Comparison of ENCODE assay signal across 16 cellular contexts in genomic region chr7:4709187-4709586, GRCh38.
"Had no signal": no experiment of that assay in that cellular context is flagged by ENCODE, and none has a peak within 500 bp of the region (broad histone marks: within the 10 kb centered on the region; RNA-seq: fewer than 3 reads in every experiment).

No MANE protein-coding gene starts in this region.

- ATAC-seq: body of pancreas, left ventricle myocardium superior had no signal

- H3K9me3 Mint-ChIP-seq: activated CD4-positive, alpha-beta T cell treated with anti-CD3 and anti-CD28 coated beads, Interleukin-2, amount 10 ng/mL, durations not matched to agents 7 days and 5 days; activated naive CD4-positive, alpha-beta T cell treated with anti-CD3 and anti-CD28 coated beads, Interleukin-2, amount 10 ng/mL, durations not matched to agents 7 days and 5 days; activated T-helper 2 cell treated with anti-CD3 and anti-CD28 coated beads, Interferon-gamma antibody, Interleukin-2, Interleukin-4, amounts not matched to agents 10 μg/mL and 5 μg/mL and 100 μg/mL, durations not matched to agents 14 hours and 24 hours and 36 hours; mesothelial cell of epicardium; T-helper 1 cell treated with Interleukin-12 subunit alpha and Interleukin-12 subunit beta and Interleukin-4 antibody, amounts not matched to agents 30 μg/mL and 1 μg/mL, for 36 hours had no signal

- H3K27ac Mint-ChIP-seq: activated CD4-positive, alpha-beta T cell treated with anti-CD3 and anti-CD28 coated beads, Interleukin-2, amount 10 ng/mL, durations not matched to agents 7 days and 5 days; activated naive CD4-positive, alpha-beta T cell treated with anti-CD3 and anti-CD28 coated beads, Interleukin-2, amount 10 ng/mL, durations not matched to agents 7 days and 5 days; activated T-helper 2 cell treated with anti-CD3 and anti-CD28 coated beads, Interferon-gamma antibody, Interleukin-2, Interleukin-4, amounts not matched to agents 10 μg/mL and 5 μg/mL and 100 μg/mL, durations not matched to agents 14 hours and 24 hours and 36 hours; mesothelial cell of epicardium; T-helper 1 cell treated with Interleukin-12 subunit alpha and Interleukin-12 subunit beta and Interleukin-4 antibody, amounts not matched to agents 30 μg/mL and 1 μg/mL, for 36 hours had no signal

- DNase-seq: activated CD4-positive, alpha-beta T cell treated with anti-CD3 and anti-CD28 coated beads, Interleukin-2, amount 10 ng/mL, durations not matched to agents 7 days and 5 days; activated CD4-positive, CD25-positive, alpha-beta regulatory T cell; activated naive CD4-positive, alpha-beta T cell treated with anti-CD3 and anti-CD28 coated beads, Interleukin-2, amount 10 ng/mL, durations not matched to agents 7 days and 5 days; activated T-cell treated with anti-CD3 and anti-CD28 coated beads for 4 hours; body of pancreas; dorsolateral prefrontal cortex; esophagus squamous epithelium; foreskin fibroblast; head of caudate nucleus; kidney; left ventricle myocardium superior had no signal

- H3K9me3 ChIP-seq: body of pancreas, esophagus squamous epithelium, vagina had no signal

- H3K27ac ChIP-seq: body of pancreas, esophagus squamous epithelium, vagina had no signal

- H3K4me3 Mint-ChIP-seq: activated CD4-positive, alpha-beta T cell treated with anti-CD3 and anti-CD28 coated beads, Interleukin-2, amount 10 ng/mL, durations not matched to agents 7 days and 5 days; activated naive CD4-positive, alpha-beta T cell treated with anti-CD3 and anti-CD28 coated beads, Interleukin-2, amount 10 ng/mL, durations not matched to agents 7 days and 5 days; mesothelial cell of epicardium; T-helper 1 cell treated with Interleukin-12 subunit alpha and Interleukin-12 subunit beta and Interleukin-4 antibody, amounts not matched to agents 30 μg/mL and 1 μg/mL, for 36 hours had no signal

- H3K36me3 ChIP-seq: vagina had no signal

- H3K4me3 ChIP-seq: body of pancreas, dorsolateral prefrontal cortex, esophagus squamous epithelium, skin epidermis, vagina had no signal

- H3K27me3 Mint-ChIP-seq: activated CD4-positive, alpha-beta T cell treated with anti-CD3 and anti-CD28 coated beads, Interleukin-2, amount 10 ng/mL, durations not matched to agents 7 days and 5 days; activated naive CD4-positive, alpha-beta T cell treated with anti-CD3 and anti-CD28 coated beads, Interleukin-2, amount 10 ng/mL, durations not matched to agents 7 days and 5 days had no signal

- H3K27me3 ChIP-seq: body of pancreas, dorsolateral prefrontal cortex, esophagus squamous epithelium, vagina had no signal
